ENCODE assay signal across 1 cellular context in genomic region chr2:208370881-208371633, GRCh38.
TF ChIP-seq lines count a peak whose summit lies in the region.

No MANE protein-coding gene starts in this region.

TF ChIP-seq in HepG2, 621 proteins besides CTCF, POLR2A, EP300 and RAD21:
- no peak for TF ChIP-seq KAT8 (CRISPR knock-in tag; IDR thresholded peaks at IDR 0.05)
- TF ChIP-seq TCF7L2 (IDR thresholded peaks at IDR 0.05; ENCODE audit: low read depth, low read length) = no peak
- TF ChIP-seq ZNF484 (CRISPR knock-in tag; IDR thresholded peaks at IDR 0.05; ENCODE audit: borderline replicate concordance, low read depth) = no peak
- TF ChIP-seq GABPB1 (CRISPR knock-in tag; IDR thresholded peaks at IDR 0.05) = no peak
- TF ChIP-seq ZNF333 (CRISPR knock-in tag; IDR thresholded peaks at IDR 0.05; ENCODE audit: borderline replicate concordance) = no peak
- TF ChIP-seq GMEB2 (CRISPR knock-in tag; IDR thresholded peaks at IDR 0.05; ENCODE audit: low read depth) = no peak
- TF ChIP-seq DDIT3 (CRISPR knock-in tag; IDR thresholded peaks at IDR 0.05) = no peak
- no peak for TF ChIP-seq ZZZ3 (CRISPR knock-in tag; IDR thresholded peaks at IDR 0.05; ENCODE audit: borderline replicate concordance)
- no peak for TF ChIP-seq ZBTB38 (CRISPR knock-in tag; IDR thresholded peaks at IDR 0.05)
- TF ChIP-seq ZNF276 (CRISPR knock-in tag; IDR thresholded peaks at IDR 0.05; ENCODE audit: low read depth) = no peak
- no peak for TF ChIP-seq ZNF263 (CRISPR knock-in tag; IDR thresholded peaks at IDR 0.05)
- no peak for TF ChIP-seq MAX (IDR thresholded peaks at IDR 0.05)
- TF ChIP-seq HOMEZ (CRISPR knock-in tag; IDR thresholded peaks at IDR 0.05; ENCODE audit: low read depth) = no peak
- no peak for TF ChIP-seq NFATC3 (CRISPR knock-in tag; IDR thresholded peaks at IDR 0.05)
